16 cellular contexts compared by ENCODE assay signal in the genomic region with DNA sequence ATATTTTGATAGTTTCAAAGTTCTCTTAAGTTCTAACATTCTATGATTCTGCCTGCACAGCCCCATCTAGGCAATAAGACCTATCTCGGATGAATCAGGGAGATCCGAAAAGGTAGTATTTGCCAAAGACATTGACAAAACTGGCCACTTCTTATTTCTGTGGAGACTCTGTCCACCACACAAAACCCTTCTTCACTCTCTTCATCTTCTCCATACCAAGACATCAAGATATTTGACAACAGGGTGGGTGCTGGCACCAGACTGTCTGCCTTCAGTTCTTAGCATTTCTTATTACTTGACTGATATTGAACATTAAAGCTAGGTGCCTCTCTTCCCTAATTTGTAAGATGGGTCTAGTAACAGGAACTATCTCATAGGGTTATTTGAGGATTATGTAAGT. TPM values are rescaled to one million over a fixed set of nuclear protein-coding genes. Genes with fewer than 3 reads are reported as not detected.
DNase-seq lines count a peak whose midpoint lies in the region; ATAC-seq, FAIRE-seq and TF ChIP-seq lines count a peak whose summit lies in the region.
"Had no signal": no experiment of that assay in that cellular context is flagged by ENCODE, and none has a peak within 500 bp of the region (broad histone marks: within the 10 kb centered on the region; RNA-seq: fewer than 3 reads in every experiment).

No MANE protein-coding gene starts in this region.

- H3K36me3 Mint-ChIP-seq in T-helper 2 cell treated with Interferon-gamma antibody and Interleukin-4, amounts not matched to agents 5 μg/mL and 100 μg/mL, for 36 hours (ENCODE audit: low read depth): no peaks in the 10 kb centered on the region
- no peaks in the 10 kb centered on the region for H3K36me3 Mint-ChIP-seq in WTC11
- H3K36me3 Mint-ChIP-seq in glutamatergic neuron (ENCODE audit: unreplicated experiment): no peaks in the 10 kb centered on the region

- no TSS peak for BruUV-seq in HepG2 (replicated peaks; lab: Mats Ljungman, UMichigan)

- no peak for FAIRE-seq in HepG2 (lab: Jason Lieb, UNC)
- FAIRE-seq: A204.1, small intestine had no signal

- ATAC-seq in WTC11 (no peak), HepG2 (no peak)
- ATAC-seq: effector memory CD8-positive, alpha-beta T cell; left colon had no signal

- POLR2A ChIA-PET in WTC11 (lab: Charles Lee) (no interaction called here), HepG2 (lab: Yijun Ruan, JAX) (no interaction called here)

- TF ChIP-seq POLR2A in HepG2 (IDR thresholded peaks at IDR 0.05; ENCODE audit: insufficient read depth in 1 of 2, low read depth in 2 of 2, low read length in 2 of 2): no peak

- no peaks in the 10 kb centered on the region for H3K9me3 Mint-ChIP-seq in T-helper 2 cell treated with Interferon-gamma antibody and Interleukin-4, amounts not matched to agents 5 μg/mL and 100 μg/mL, for 36 hours
- H3K9me3 Mint-ChIP-seq in WTC11 (no peaks in the 10 kb centered on the region), glutamatergic neuron (ENCODE audit: unreplicated experiment) (peaks cover 16% of the 10 kb centered on the region)

- H4K20me1 ChIP-seq in smooth muscle cell (ENCODE audit: low read depth) (no peaks in the 10 kb centered on the region), HepG2 (ENCODE audit: insufficient read depth, low read length) (no peaks in the 10 kb centered on the region)

- peaks cover 53% of the 10 kb centered on the region for H3K27me3 Mint-ChIP-seq in T-helper 2 cell treated with Interferon-gamma antibody and Interleukin-4, amounts not matched to agents 5 μg/mL and 100 μg/mL, for 36 hours (ENCODE audit: low read depth)
- H3K27me3 Mint-ChIP-seq in WTC11 (ENCODE audit: low read depth) (peaks cover 57% of the 10 kb centered on the region), glutamatergic neuron (ENCODE audit: unreplicated experiment) (peaks cover 14% of the 10 kb centered on the region)

- DNase-seq in T-helper 2 cell treated with Interferon-gamma antibody and Interleukin-4, amounts not matched to agents 5 μg/mL and 100 μg/mL, for 36 hours (ENCODE audit: low spot score): no peak
- DNase-seq in T-helper 2 cell: no peak
- DNase-seq in WTC11 (ENCODE audit: low spot score): no peak
- no peak for DNase-seq in glutamatergic neuron
- no peak for DNase-seq in smooth muscle cell (lab: John Stamatoyannopoulos, UW; ENCODE audit: unreplicated experiment)
- DNase-seq in NCI-H345 treated with DMSO at 0.1 percent for 48 hours (lab: John Stamatoyannopoulos, UW; ENCODE audit: unreplicated experiment): no peak
- no peak for DNase-seq in HepG2 (ENCODE audit: low spot score)
- DNase-seq in ACHN: no peak
- DNase-seq: activated T-cell treated with anti-CD3 and anti-CD28 coated beads for 4 hours; effector memory CD8-positive, alpha-beta T cell; GDM1; KBM-7; left colon; NCI-H2081; small intestine had no signal

- intact Hi-C loops in HepG2 (cut with micrococcal nuclease; ENCODE audit: unreplicated experiment): no loop called here

- H3K9me3 ChIP-seq in smooth muscle cell (replicated peaks; ENCODE audit: low read depth) (no peaks in the 10 kb centered on the region), HepG2 (ENCODE audit: low read length) (no peaks in the 10 kb centered on the region)

- no peak overlapping the region for H3K27ac Mint-ChIP-seq in T-helper 2 cell treated with Interferon-gamma antibody and Interleukin-4, amounts not matched to agents 5 μg/mL and 100 μg/mL, for 36 hours
- H3K27ac Mint-ChIP-seq in WTC11 (no peak overlapping the region), glutamatergic neuron (ENCODE audit: unreplicated experiment) (no peak overlapping the region)
- H3K27ac Mint-ChIP-seq: effector memory CD8-positive, alpha-beta T cell had no signal

- H3K27me3 ChIP-seq in smooth muscle cell (ENCODE audit: low read depth) (no peaks in the 10 kb centered on the region), HepG2 (ENCODE audit: control insufficient read depth in 1 of 2, insufficient read depth in 2 of 2, low read length in 2 of 2) (peaks cover 0 to 16% of the 10 kb centered on the region in 2 experiments; a peak in 2 of 5 replicates)

- in situ Hi-C loops in HepG2 (cut with HindIII; ENCODE audit: extremely low pct_ligation_motif_present, low pct_unique_long_range_greater_than_20kb) (no loop called here), ACHN (cut with HindIII; ENCODE audit: low pct_ligation_motif_present, low pct_unique_long_range_greater_than_20kb, low sequenced_read_pairs) (no loop called here)

- H3K4me3 Mint-ChIP-seq in T-helper 2 cell treated with Interferon-gamma antibody and Interleukin-4, amounts not matched to agents 5 μg/mL and 100 μg/mL, for 36 hours: peak overlapping the region; percentile 92
- H3K4me3 Mint-ChIP-seq in WTC11 (peak overlapping the region; percentile 85), glutamatergic neuron (ENCODE audit: unreplicated experiment) (peak overlapping the region; percentile 92)
- H3K4me3 Mint-ChIP-seq: effector memory CD8-positive, alpha-beta T cell had no signal

- H3K4me1 ChIP-seq in smooth muscle cell (ENCODE audit: low read depth): peaks cover 15% of the 10 kb centered on the region
- no peaks in the 10 kb centered on the region for H3K4me1 ChIP-seq in HepG2 (ENCODE audit: insufficient read depth, low read length)

- no peak overlapping the region for H3K27ac ChIP-seq in smooth muscle cell (ENCODE audit: low read depth)
- H3K27ac ChIP-seq in HepG2 (ENCODE audit: extremely low read length, insufficient read depth, low read length): no peak overlapping the region

- H3K36me3 ChIP-seq in smooth muscle cell (ENCODE audit: low read depth) (no peaks in the 10 kb centered on the region), HepG2 (replicated peaks in 1 of 2; ENCODE audit: control insufficient read depth in 1 of 2, insufficient read depth in 2 of 2, low read length in 2 of 2) (no peaks in the 10 kb centered on the region)

- H3K4me2 ChIP-seq in smooth muscle cell (peak overlapping the region; percentile 86), HepG2 (ENCODE audit: low read depth, low read length) (no peak overlapping the region)

- WGBS in smooth muscle cell (ENCODE audit: low lambda C conversion rate): 78% methylated on average over 2 of the region's 2 CpGs
- 23% methylated on average over 2 of the region's 2 CpGs for WGBS in HepG2 (ENCODE audit: low lambda C conversion rate)

- no peak for TF ChIP-seq RAD21 in HepG2 (CRISPR knock-in tag; IDR thresholded peaks at IDR 0.05)

- CTCF ChIA-PET in WTC11 (lab: Charles Lee): no interaction called here
- CTCF ChIA-PET in HepG2 (lab: Yijun Ruan, JAX; ENCODE audit: low intra/inter-chr PET ratio, low total read pairs): no interaction called here

- TF ChIP-seq CTCF in WTC11 (IDR thresholded peaks at IDR 0.05) (no peak), glutamatergic neuron (IDR thresholded peaks at IDR 0.05; ENCODE audit: partially characterized antibody, unreplicated experiment) (no peak), smooth muscle cell (IDR thresholded peaks at IDR 0.05; ENCODE audit: borderline replicate concordance, insufficient read depth, poor library complexity, severe bottlenecking) (no peak), HepG2 (CRISPR knock-in tag; IDR thresholded peaks at IDR 0.05) (no peak)

- peaks cover 51% of the 10 kb centered on the region for H3K79me2 ChIP-seq in smooth muscle cell (ENCODE audit: low read depth)
- H3K79me2 ChIP-seq in HepG2 (ENCODE audit: insufficient read depth, low read length): no peaks in the 10 kb centered on the region

- H2AFZ ChIP-seq in smooth muscle cell (ENCODE audit: low read depth) (peak overlapping the region; percentile 97), HepG2 (ENCODE audit: low read length) (no peak overlapping the region)

- peak overlapping the region; percentile 90 for H3K4me3 ChIP-seq in smooth muscle cell
- H3K4me3 ChIP-seq in HepG2 (replicated peaks in 1 of 3; ENCODE audit: insufficient read depth in 1 of 3, low read depth in 2 of 3, low read length in 3 of 3): no peak overlapping the region

- H3K4me1 Mint-ChIP-seq in T-helper 2 cell treated with Interferon-gamma antibody and Interleukin-4, amounts not matched to agents 5 μg/mL and 100 μg/mL, for 36 hours (ENCODE audit: low read depth): peaks cover 20% of the 10 kb centered on the region
- H3K4me1 Mint-ChIP-seq in WTC11: peaks cover 46% of the 10 kb centered on the region
- peaks cover 36% of the 10 kb centered on the region for H3K4me1 Mint-ChIP-seq in glutamatergic neuron (ENCODE audit: low read depth, unreplicated experiment)

- TF ChIP-seq EP300 in HepG2 (IDR thresholded peaks at IDR 0.05; ENCODE audit: low read depth in 2 of 2, low read length in 2 of 2) (no peak), HepG2 (CRISPR knock-in tag; IDR thresholded peaks at IDR 0.05; ENCODE audit: borderline replicate concordance) (no peak)

- H3F3A ChIP-seq in smooth muscle cell (ENCODE audit: low read depth): peaks cover 9% of the 10 kb centered on the region

- H3K9ac ChIP-seq in smooth muscle cell (ENCODE audit: low read depth) (no peak overlapping the region), HepG2 (ENCODE audit: insufficient read depth, low read depth, low read length) (no peak overlapping the region)

TF ChIP-seq in HepG2, 621 proteins besides CTCF, POLR2A, EP300 and RAD21 (continues in another document):
- TF ChIP-seq JUND (CRISPR knock-in tag; IDR thresholded peaks at IDR 0.05): no peak

RNA-seq across cellular contexts. Expression of a gene that starts 1.8 kb away (rescaled TPM):
- 0.25 to 1.0 TPM (median 0.30 TPM) in 3 replicates for total RNA-seq in WTC11 (2021)
- total RNA-seq in glutamatergic neuron (ENCODE audit: unreplicated experiment): 41.2 TPM
- 15.6 and 15.7 TPM in 2 replicates for total RNA-seq in smooth muscle cell
- polyA plus RNA-seq in smooth muscle cell: 2.0 and 5.7 TPM in 2 replicates
- not detected in 2 replicates for total RNA-seq in HepG2 (2016; rRNA removed; fragmentation: Illumina TruSeq; extraction: Trizol)
- not detected in 2 replicates for total RNA-seq in HepG2 (2016; cell fraction: cytosol; rRNA removed; fragmentation: Illumina TruSeq; extraction: Trizol; ENCODE audit: low read depth)
- total RNA-seq in HepG2 (2016; cell fraction: insoluble cytoplasmic fraction; rRNA removed; fragmentation: Illumina TruSeq; extraction: Trizol): not detected in 2 replicates
- total RNA-seq in HepG2 (2016; cell fraction: membrane; rRNA removed; fragmentation: Illumina TruSeq; extraction: Trizol): not detected in 2 replicates
- not detected in 2 replicates for total RNA-seq in HepG2 (2016; cell fraction: nucleus; rRNA removed; fragmentation: Illumina TruSeq; extraction: Trizol)
- polyA plus RNA-seq in HepG2 (2011; rRNA removed): not detected in 2 replicates
- not detected in 2 replicates for polyA plus RNA-seq in HepG2 (2011; cell fraction: cytosol; rRNA removed)
- not detected in 2 replicates for polyA plus RNA-seq in HepG2 (2011; cell fraction: nucleus; rRNA removed)
- polyA plus RNA-seq in HepG2 (2012): not detected in 2 replicates
- polyA plus RNA-seq in HepG2 (2016; cell fraction: cytosol; fragmentation: Illumina TruSeq; extraction: Trizol; ENCODE audit: low read depth): not detected in 2 replicates
- polyA plus RNA-seq in HepG2 (2016; cell fraction: insoluble cytoplasmic fraction; fragmentation: Illumina TruSeq; extraction: Trizol; ENCODE audit: low read depth): not detected in 2 replicates
- polyA plus RNA-seq in HepG2 (2016; cell fraction: membrane; fragmentation: Illumina TruSeq; extraction: Trizol; ENCODE audit: low read depth): not detected in 2 replicates
- not detected in 2 replicates for polyA plus RNA-seq in HepG2 (2016; cell fraction: nucleus; fragmentation: Illumina TruSeq; extraction: Trizol; ENCODE audit: insufficient read depth, low read depth)
- not detected in 2 replicates for polyA minus RNA-seq in HepG2 (2011; rRNA and poly(A)+ RNA removed; ENCODE audit: low replicate concordance)
- polyA minus RNA-seq in HepG2 (2011; cell fraction: cytosol; rRNA and poly(A)+ RNA removed): not detected in 2 replicates
- not detected in 2 replicates for polyA minus RNA-seq in HepG2 (2011; cell fraction: nucleus; rRNA and poly(A)+ RNA removed)
